8 cellular contexts compared by ENCODE assay signal in genomic region chr13:113151745-113152707, GRCh38. TPM values are rescaled to one million over a fixed set of nuclear protein-coding genes. Genes with fewer than 3 reads are reported as not detected.
DNase-seq lines count a peak whose midpoint lies in the region; ATAC-seq and TF ChIP-seq lines count a peak whose summit lies in the region.

No MANE protein-coding gene starts in this region.

- peaks cover 16% of the 10 kb centered on the region for H3K4me1 ChIP-seq in osteoblast (ENCODE audit: insufficient read depth, low read length)

- peaks cover 3% of the 10 kb centered on the region for H3K27me3 ChIP-seq in osteoblast (ENCODE audit: insufficient read depth, low read length)

- H3K4me3 Mint-ChIP-seq in T-helper 17 cell: peak overlapping the region; percentile 96

- peak overlapping the region; percentile 94 for H2AFZ ChIP-seq in osteoblast (ENCODE audit: low read length)

- TF ChIP-seq CTCF in osteoblast (IDR thresholded peaks at IDR 0.05; ENCODE audit: extremely low read depth, low read depth, low read length): no peak

- H3K27ac ChIP-seq in osteoblast (ENCODE audit: low read depth, low read length): no peak overlapping the region

- no peaks in the 10 kb centered on the region for H3K79me2 ChIP-seq in osteoblast (ENCODE audit: insufficient read depth, low read length)

- H3K27me3 Mint-ChIP-seq in T-helper 17 cell: no peaks in the 10 kb centered on the region

- H3K36me3 ChIP-seq in osteoblast (ENCODE audit: insufficient read depth, low read length): no peaks in the 10 kb centered on the region

- H4K20me1 ChIP-seq in osteoblast (ENCODE audit: insufficient read depth, low read length): no peaks in the 10 kb centered on the region

- in situ Hi-C loops in ACHN (cut with HindIII; ENCODE audit: low pct_ligation_motif_present, low pct_unique_long_range_greater_than_20kb, low sequenced_read_pairs): no loop called here

- ATAC-seq in T-helper 17 cell: no peak
- ATAC-seq in HG02610 (IDR thresholded peaks at IDR 0.05; ENCODE audit: unreplicated experiment): no peak
- no peak for ATAC-seq in HG03045 (IDR thresholded peaks at IDR 0.05; ENCODE audit: unreplicated experiment)

- peaks cover 2% of the 10 kb centered on the region for H3K36me3 Mint-ChIP-seq in T-helper 17 cell (ENCODE audit: low read depth)

- peak overlapping the region; percentile 73 for H3K4me3 ChIP-seq in osteoblast (ENCODE audit: insufficient read depth, low read length)

- peak overlapping the region; percentile 89 for H3K27ac Mint-ChIP-seq in T-helper 17 cell

- DNase-seq in EH (ENCODE audit: low read depth): peak; percentile 67
- no peak for DNase-seq in T-helper 17 cell
- DNase-seq in fibroblast of gingiva (ENCODE audit: low read depth): peak; percentile 61
- DNase-seq in osteoblast (ENCODE audit: insufficient read length, low spot score, missing footprints): peak; percentile 96
- DNase-seq in ACHN: no peak
- DNase-seq in NCI-H1105 (lab: John Stamatoyannopoulos, UW): no peak

- H3K9me3 ChIP-seq in T-helper 17 cell (ENCODE audit: control insufficient read depth, low read length, poor library complexity, severe bottlenecking): no peaks in the 10 kb centered on the region
- no peaks in the 10 kb centered on the region for H3K9me3 ChIP-seq in osteoblast (ENCODE audit: low read depth, low read length)

- H3K4me2 ChIP-seq in osteoblast (ENCODE audit: insufficient read depth, low read length): peak overlapping the region; percentile 98

- peaks cover 12% of the 10 kb centered on the region for H3K4me1 Mint-ChIP-seq in T-helper 17 cell

RNA-seq across cellular contexts. Expression of gene PROZ, which starts 6.4 kb away (rescaled TPM):
- not detected for total RNA-seq in T-helper 17 cell
- not detected in 2 replicates for total RNA-seq in osteoblast

RNA-seq across cellular contexts. Expression of gene F10, which starts 29.4 kb away (rescaled TPM):
- total RNA-seq in T-helper 17 cell: not detected
- 0.29 TPM in 1 of 2 replicates, not detected in the other for total RNA-seq in osteoblast

RNA-seq across cellular contexts. Expression of gene F7, which starts 46.4 kb away (rescaled TPM):
- total RNA-seq in T-helper 17 cell (not detected), osteoblast (under 0.01 TPM in 1 of 2 replicates, not detected in the other)

RNA-seq across cellular contexts. Expression of gene PCID2, which starts 56.4 kb away (rescaled TPM):
- total RNA-seq in T-helper 17 cell: 10 to 100 TPM; 31.3 to 47.9 TPM
- total RNA-seq in osteoblast: 48.5 and 55.4 TPM in 2 replicates

RNA-seq across cellular contexts. Expression of gene CUL4A, which starts 57.4 kb away (rescaled TPM):
- 10 to 100 TPM; 78.3 to 80.2 TPM for total RNA-seq in T-helper 17 cell
- 128 TPM in 2 replicates for total RNA-seq in osteoblast

Comparison
In these comparisons a context has a peak if more than half of its experiments do, and no peak if none do; other contexts are left out.
1. DNase-seq: peak in EH (single experiment), fibroblast of gingiva (single experiment) and osteoblast (single experiment); none in T-helper 17 cell (0 of 3), ACHN (single experiment) and NCI-H1105 (single experiment).